Comparison of ENCODE assay signal across 12 cellular contexts in the genomic region with DNA sequence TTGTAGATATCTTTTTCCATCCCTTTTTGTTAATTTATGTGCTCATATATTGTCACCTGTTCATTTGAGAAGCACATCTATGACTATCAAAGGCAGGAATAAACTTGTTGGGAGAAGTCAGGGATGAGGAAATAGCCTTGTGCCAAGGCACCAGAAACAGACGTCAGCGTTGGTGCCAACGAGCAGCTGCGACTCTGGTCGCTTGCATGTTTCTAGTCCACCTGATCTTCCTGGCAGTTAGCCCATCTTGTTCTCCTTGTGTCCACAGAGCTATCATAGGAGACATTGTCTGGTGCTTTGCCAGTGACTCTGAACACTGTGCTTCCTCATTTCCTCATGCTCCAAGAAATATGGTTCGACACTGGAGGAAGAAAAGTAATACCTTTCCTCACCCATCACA.
DNase-seq lines count a peak whose midpoint lies in the region; ATAC-seq and TF ChIP-seq lines count a peak whose summit lies in the region.
"Had no signal": no experiment of that assay in that cellular context is flagged by ENCODE, and none has a peak within 500 bp of the region (broad histone marks: within the 10 kb centered on the region; RNA-seq: fewer than 3 reads in every experiment).

No MANE protein-coding gene starts in this region.

- intact Hi-C loops in Calu3 (cut with micrococcal nuclease; ENCODE audit: unreplicated experiment), result no loop called here
- intact Hi-C loops in spleen (cut with DNase I; ENCODE audit: low total_unique reads), result no loop called here

- no TSS peak for BruUV-seq in Calu3 (replicated peaks; lab: Mats Ljungman, UMichigan)

- H3K27ac ChIP-seq in lung (ENCODE audit: low read depth in 1 of 2, low read length in 1 of 2) (no peak overlapping the region), spleen (no peak overlapping the region)

- H3K27me3 ChIP-seq in lung (ENCODE audit: control insufficient read depth, insufficient read depth) (no peaks in the 10 kb centered on the region), spleen (replicated peaks in 1 of 7) (no peaks in the 10 kb centered on the region)

- H3K9me3 Mint-ChIP-seq in Calu3 (ENCODE audit: low read depth, unreplicated experiment), result peaks cover 3% of the 10 kb centered on the region

- TF ChIP-seq CTCF in Calu3 (IDR thresholded peaks at IDR 0.05; ENCODE audit: unreplicated experiment) (no peak), lung (IDR thresholded peaks at IDR 0.05; ENCODE audit: control extremely low read depth, extremely low read depth) (no peak), spleen (IDR thresholded peaks at IDR 0.05 in 8 of 11, conservative IDR thresholded peaks at IDR 0.05 in 3 of 11) (no peak)

- CTCF ChIA-PET in Calu3 (lab: Charles Lee), result interaction anchor here (1.0 kb wide), 1 partner anchor 15 kb away, joined by 11 read pairs; no protein-coding TSS in a partner anchor

- DNase-seq in Calu3 (peak; percentile 74), NCI-H2029 (lab: John Stamatoyannopoulos, UW) (peak; percentile 97), lung (ENCODE audit: low spot score) (peak; percentile 72), HuH-7 (ENCODE audit: low spot score) (no peak), activated T-cell treated with anti-CD3 and anti-CD28 coated beads for 4 hours (no peak), spleen (no peak), T-helper 1 cell (no peak)
- DNase-seq: immature natural killer cell; Karpas-422; stimulated activated CD4-positive, alpha-beta T cell treated with anti-CD3 and anti-CD28 coated beads, Interleukin-1b, Interleukin-23, amount 100 ng/mL, for 48 hours; stimulated activated naive CD8-positive, alpha-beta T cell treated with anti-CD3 and anti-CD28 coated beads, Interleukin-15, Interleukin-2, amounts not matched to agents 100 U/mL and 50 U/mL, for 24 hours had no signal

- H3K4me3 ChIP-seq in lung (no peak overlapping the region), spleen (no peak overlapping the region)

- H3K9me3 ChIP-seq in lung (ENCODE audit: control insufficient read depth in 2 of 2, insufficient read depth in 1 of 2, low read length in 1 of 2), result no peaks in the 10 kb centered on the region
- H3K9me3 ChIP-seq in spleen, result no peaks in the 10 kb centered on the region

- TF ChIP-seq POLR2A in spleen (IDR thresholded peaks at IDR 0.05), result no peak

- no peaks in the 10 kb centered on the region for H3K27me3 Mint-ChIP-seq in Calu3 (ENCODE audit: unreplicated experiment)

- H3K4me3 Mint-ChIP-seq in Calu3 (ENCODE audit: low read depth, unreplicated experiment), result no peak overlapping the region

- H3K36me3 ChIP-seq in lung (ENCODE audit: control insufficient read depth in 2 of 2, insufficient read depth in 2 of 2, low read length in 2 of 2) (no peaks in the 10 kb centered on the region), spleen (no peaks in the 10 kb centered on the region)

- H3K27ac Mint-ChIP-seq in Calu3 (ENCODE audit: unreplicated experiment), result peak overlapping the region; percentile 86

- peaks cover 69% of the 10 kb centered on the region for H3K4me1 Mint-ChIP-seq in Calu3 (ENCODE audit: low read depth, unreplicated experiment)

- ATAC-seq in SK-N-SH treated with all-trans-retinoic acid at 6 μM for 48 hours (no peak), lung (ENCODE audit: insufficient read depth, low FRiP score) (no peak)
- ATAC-seq: stimulated activated naive CD8-positive, alpha-beta T cell treated with anti-CD3 and anti-CD28 coated beads, Interleukin-15, Interleukin-2, amounts not matched to agents 100 U/mL and 50 U/mL, for 24 hours had no signal

- H3K36me3 Mint-ChIP-seq in Calu3 (ENCODE audit: insufficient read depth, unreplicated experiment), result peaks cover 11% of the 10 kb centered on the region
- H3K36me3 Mint-ChIP-seq: immature natural killer cell had no signal

- 48 to 69% methylated on average over 6 of the region's 6 CpGs for WGBS in lung, 2 donors
- 70 to 86% (median 81%) methylated on average over 6 of the region's 6 CpGs for WGBS in spleen, 5 donors

- H3K4me1 ChIP-seq in lung (ENCODE audit: control insufficient read depth in 2 of 2, insufficient read depth in 2 of 2, low read length in 2 of 2), result peaks cover 7 to 11% of the 10 kb centered on the region in 2 donors
- no peaks in the 10 kb centered on the region for H3K4me1 ChIP-seq in spleen

TF ChIP-seq in SK-N-SH treated with all-trans-retinoic acid at 6 μM for 48 hours, 23 proteins besides CTCF, POLR2A, EP300 and RAD21:
- TF ChIP-seq RARB (CRISPR knock-in tag; IDR thresholded peaks at IDR 0.05) (no peak), TCF4 (CRISPR knock-in tag; IDR thresholded peaks at IDR 0.05; ENCODE audit: borderline replicate concordance) (peak; percentile 37; the same call in 1 of the 2 replicates)

Comparison
In these comparisons a context has a peak if more than half of its experiments do, and no peak if none do; other contexts are left out.
1. DNase-seq: peak in Calu3 (single experiment), NCI-H2029 (single experiment) and lung (single experiment); none in HuH-7 (single experiment), activated T-cell treated with anti-CD3 and anti-CD28 coated beads for 4 hours (single experiment), spleen (single experiment) and T-helper 1 cell (0 of 5).